In genomic region chr6:116417661-116418060, GRCh38 we compare ENCODE assay signal across 28 cellular contexts. TPM values are rescaled to one million over a fixed set of nuclear protein-coding genes. Genes with fewer than 3 reads are reported as not detected.
"Had no signal": no experiment of that assay in that cellular context is flagged by ENCODE, and none has a peak within 500 bp of the region (broad histone marks: within the 10 kb centered on the region; RNA-seq: fewer than 3 reads in every experiment).

No MANE protein-coding gene starts in this region.

- H3K4me1 ChIP-seq: lower lobe of right lung, parathyroid adenoma, thyroid gland had no signal

- H3K27ac ChIP-seq: left lung, lower lobe of right lung, neural progenitor cell, neutrophil, parathyroid adenoma, right atrium auricular region, spleen, testis, thyroid gland, transverse colon, upper lobe of left lung, vagina had no signal

- DNase-seq: hippocampal formation; kidney glomerular epithelial cell; left cardiac atrium; left lung; lower lobe of right lung; mammary epithelial cell; mesenchymal stem cell; naive thymus-derived CD8-positive, alpha-beta T cell; occipital lobe; small intestine; spleen; stimulated activated CD4-positive, alpha-beta T cell treated with anti-CD3 and anti-CD28 coated beads, Interleukin-4, amount 100 ng/mL, for 24 hours; stimulated activated naive CD4-positive, alpha-beta T cell treated with Interleukin-2 at 50 U/mL for 16 hours; stimulated activated naive CD8-positive, alpha-beta T cell treated with anti-CD3 and anti-CD28 coated beads, Interleukin-15, amount 100 ng/mL, for 72 hours; substantia nigra; testis; thyroid gland; transverse colon; upper lobe of left lung had no signal

- ATAC-seq: left cardiac atrium; left lung; lower lobe of right lung; naive thymus-derived CD8-positive, alpha-beta T cell; sciatic nerve; stimulated activated memory B cell treated with anti-CD40 and anti-IgM and Interleukin-4, amounts not matched to agents 10 μg/mL and 1 μg/mL and 100 μg/mL, for 72 hours; stimulated activated naive CD8-positive, alpha-beta T cell treated with anti-CD3 and anti-CD28 coated beads, Interleukin-15, amount 100 ng/mL, for 72 hours had no signal

- H3K9ac ChIP-seq: neural progenitor cell, parathyroid adenoma had no signal

- H3K4me1 Mint-ChIP-seq: naive thymus-derived CD8-positive, alpha-beta T cell; stimulated activated naive CD8-positive, alpha-beta T cell treated with anti-CD3 and anti-CD28 coated beads, Interleukin-15, amount 100 ng/mL, for 72 hours had no signal

- FAIRE-seq: keratinocyte, small intestine had no signal

- H3K4me2 ChIP-seq: neural progenitor cell had no signal

- H3K36me3 ChIP-seq: left lung, lower lobe of right lung, neural progenitor cell, neutrophil, right atrium auricular region, thyroid gland, transverse colon, upper lobe of left lung, vagina had no signal

- H3K27me3 ChIP-seq: left lung, neural progenitor cell, neutrophil, right atrium auricular region, spleen, testis, thyroid gland, transverse colon, upper lobe of left lung, vagina had no signal

- H2AFZ ChIP-seq: neural progenitor cell, parathyroid adenoma had no signal

- H3K27ac Mint-ChIP-seq: naive thymus-derived CD8-positive, alpha-beta T cell; nephron; neural progenitor cell; stimulated activated memory B cell treated with anti-CD40 and anti-IgM and Interleukin-4, amounts not matched to agents 10 μg/mL and 1 μg/mL and 100 μg/mL, for 72 hours had no signal

- H3K9me3 ChIP-seq: left lung, lower lobe of right lung, neutrophil, right atrium auricular region, spleen, testis, thyroid gland, transverse colon, upper lobe of left lung, vagina had no signal

- H3K4me3 Mint-ChIP-seq: naive thymus-derived CD8-positive, alpha-beta T cell; nephron; neural progenitor cell; stimulated activated memory B cell treated with anti-CD40 and anti-IgM and Interleukin-4, amounts not matched to agents 10 μg/mL and 1 μg/mL and 100 μg/mL, for 72 hours; stimulated activated naive CD8-positive, alpha-beta T cell treated with anti-CD3 and anti-CD28 coated beads, Interleukin-15, amount 100 ng/mL, for 72 hours had no signal

- H3K27me3 Mint-ChIP-seq: stimulated activated memory B cell treated with anti-CD40 and anti-IgM and Interleukin-4, amounts not matched to agents 10 μg/mL and 1 μg/mL and 100 μg/mL, for 72 hours; stimulated activated naive CD8-positive, alpha-beta T cell treated with anti-CD3 and anti-CD28 coated beads, Interleukin-15, amount 100 ng/mL, for 72 hours had no signal

- H3K9me3 Mint-ChIP-seq: naive thymus-derived CD8-positive, alpha-beta T cell; nephron; neural progenitor cell; stimulated activated memory B cell treated with anti-CD40 and anti-IgM and Interleukin-4, amounts not matched to agents 10 μg/mL and 1 μg/mL and 100 μg/mL, for 72 hours; stimulated activated naive CD8-positive, alpha-beta T cell treated with anti-CD3 and anti-CD28 coated beads, Interleukin-15, amount 100 ng/mL, for 72 hours had no signal

- H3K4me3 ChIP-seq: left lung, lower lobe of right lung, neural progenitor cell, right atrium auricular region, spleen, testis, thyroid gland, transverse colon, upper lobe of left lung, vagina had no signal

RNA-seq across cellular contexts. Expression of gene CALHM6, which starts 43.5 kb away (rescaled TPM):
- total RNA-seq: vagina had no signal
